1 cellular context compared by ENCODE assay signal in the genomic region with DNA sequence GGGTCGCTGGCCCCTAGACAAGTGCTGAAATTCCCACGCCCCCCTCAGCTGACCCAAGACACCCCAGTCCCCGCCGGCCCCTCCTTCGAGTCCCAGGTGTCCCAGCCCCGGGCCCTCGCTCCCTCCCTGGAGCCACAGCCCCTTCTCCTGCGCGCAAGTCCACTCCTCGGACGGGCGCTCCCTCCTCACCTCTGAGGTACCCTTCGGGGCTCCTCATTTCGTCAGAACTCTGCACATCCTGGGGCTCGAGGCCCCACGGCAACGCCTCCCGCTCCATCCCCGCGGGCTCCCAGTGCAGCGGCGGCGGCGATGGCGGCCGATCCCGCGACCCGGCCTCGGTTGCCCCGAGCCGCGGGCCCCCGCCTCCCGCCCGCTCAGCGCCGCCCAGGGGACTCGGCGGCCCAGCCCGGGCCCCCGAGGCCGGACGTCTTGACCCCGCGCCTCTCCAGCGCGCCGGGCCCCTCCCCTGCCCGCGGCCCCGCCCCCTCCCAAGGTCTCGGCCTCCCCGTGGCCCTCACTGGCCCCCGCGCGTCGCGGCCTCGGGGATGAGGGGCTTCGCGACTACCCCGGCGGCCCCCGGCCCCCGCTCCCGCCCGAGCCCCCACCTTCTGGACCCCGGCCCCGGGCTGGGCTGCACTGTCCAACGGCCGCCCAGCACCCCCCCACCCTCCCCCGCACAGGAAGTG.
TF ChIP-seq lines count a peak whose summit lies in the region.

A gene (minus strand): TSS at position 430 of the 686 bp plus-strand sequence. CDS start 153 bp downstream, at position 277.

TF ChIP-seq in K562, 482 proteins besides CTCF, POLR2A, EP300 and RAD21 (continued from another document and continues in another):
- TF ChIP-seq, protein P1, sequence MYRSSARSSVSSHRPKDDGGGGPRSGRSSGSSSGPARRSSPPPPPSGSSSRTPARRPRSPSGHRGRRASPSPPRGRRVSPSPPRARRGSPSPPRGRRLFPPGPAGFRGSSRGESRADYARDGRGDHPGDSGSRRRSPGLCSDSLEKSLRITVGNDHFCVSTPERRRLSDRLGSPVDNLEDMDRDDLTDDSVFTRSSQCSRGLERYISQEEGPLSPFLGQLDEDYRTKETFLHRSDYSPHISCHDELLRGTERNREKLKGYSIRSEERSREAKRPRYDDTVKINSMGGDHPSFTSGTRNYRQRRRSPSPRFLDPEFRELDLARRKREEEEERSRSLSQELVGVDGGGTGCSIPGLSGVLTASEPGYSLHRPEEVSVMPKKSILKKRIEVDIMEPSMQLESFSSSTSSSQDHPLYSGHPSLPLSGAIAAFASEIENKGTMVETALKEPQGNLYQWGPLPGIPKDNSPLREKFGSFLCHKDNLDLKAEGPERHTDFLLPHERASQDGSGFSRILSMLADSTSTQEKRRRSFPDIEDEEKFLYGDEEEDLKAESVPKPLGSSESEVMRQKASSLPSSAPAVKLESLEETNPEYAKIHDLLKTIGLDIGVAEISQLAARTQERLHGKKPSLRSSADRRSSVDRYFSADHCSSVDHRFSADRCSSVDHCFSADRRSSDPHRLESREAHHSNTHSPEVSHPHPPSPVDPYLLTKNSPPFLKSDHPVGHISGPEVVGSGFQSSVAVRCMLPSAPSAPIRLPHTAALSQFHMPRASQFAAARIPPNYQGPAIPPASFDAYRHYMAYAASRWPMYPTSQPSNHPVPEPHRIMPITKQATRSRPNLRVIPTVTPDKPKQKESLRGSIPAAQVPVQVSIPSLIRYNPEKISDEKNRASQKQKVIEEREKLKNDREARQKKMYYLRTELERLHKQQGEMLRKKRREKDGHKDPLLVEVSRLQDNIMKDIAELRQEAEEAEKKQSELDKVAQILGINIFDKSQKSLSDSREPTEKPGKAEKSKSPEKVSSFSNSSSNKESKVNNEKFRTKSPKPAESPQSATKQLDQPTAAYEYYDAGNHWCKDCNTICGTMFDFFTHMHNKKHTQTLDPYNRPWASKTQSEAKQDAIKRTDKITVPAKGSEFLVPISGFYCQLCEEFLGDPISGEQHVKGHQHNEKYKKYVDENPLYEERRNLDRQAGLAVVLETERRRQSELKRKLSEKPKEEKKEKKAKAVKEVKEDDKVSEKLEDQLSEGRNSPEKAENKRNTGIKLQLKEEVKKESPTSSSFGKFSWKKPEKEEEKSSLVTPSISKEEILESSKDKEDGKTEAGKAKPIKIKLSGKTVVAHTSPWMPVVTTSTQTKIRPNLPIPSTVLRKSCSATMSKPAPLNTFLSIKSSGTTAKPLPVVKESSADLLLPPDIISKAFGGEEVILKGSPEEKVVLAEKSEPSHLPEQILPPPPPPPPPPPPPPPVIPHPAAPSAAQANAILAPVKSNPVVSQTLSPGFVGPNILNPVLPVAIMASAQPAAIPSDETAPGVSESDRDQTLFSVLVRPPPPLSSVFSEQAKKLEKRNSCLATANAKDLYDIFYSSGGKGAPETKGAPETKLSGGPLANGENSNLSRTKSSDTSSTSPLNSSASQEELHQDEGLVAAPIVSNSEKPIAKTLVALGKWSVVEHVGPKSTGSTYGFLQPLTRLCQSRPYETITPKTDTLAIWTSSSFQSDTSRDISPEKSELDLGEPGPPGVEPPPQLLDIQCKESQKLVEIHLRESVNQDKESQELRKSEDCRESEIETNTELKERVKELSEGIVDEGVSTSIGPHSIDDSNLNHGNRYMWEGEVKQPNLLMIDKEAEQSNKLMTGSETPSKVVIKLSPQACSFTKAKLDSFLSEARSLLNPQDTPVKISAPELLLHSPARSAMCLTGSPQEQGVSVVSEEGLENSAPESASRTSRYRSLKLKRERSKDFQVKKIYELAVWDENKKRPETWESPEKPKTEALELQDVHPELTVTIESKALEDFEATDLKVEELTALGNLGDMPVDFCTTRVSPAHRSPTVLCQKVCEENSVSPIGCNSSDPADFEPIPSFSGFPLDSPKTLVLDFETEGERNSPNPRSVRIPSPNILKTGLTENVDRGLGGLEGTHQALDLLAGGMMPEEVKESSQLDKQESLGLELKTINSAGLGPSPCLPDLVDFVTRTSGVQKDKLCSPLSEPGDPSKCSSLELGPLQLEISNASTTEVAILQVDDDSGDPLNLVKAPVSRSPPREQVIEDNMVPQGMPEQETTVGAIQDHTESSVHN (IDR thresholded peaks at IDR 0.05; ENCODE audit: borderline replicate concordance in 1 of 2, low read depth in 1 of 2): no peak
- TF ChIP-seq JUN (IDR thresholded peaks at IDR 0.05; ENCODE audit: borderline replicate concordance, low read depth, low read length) (no peak), JUN (CRISPR knock-in tag; IDR thresholded peaks at IDR 0.05; ENCODE audit: borderline replicate concordance) (no peak), NCOR1 (IDR thresholded peaks at IDR 0.05) (no peak), PML (IDR thresholded peaks at IDR 0.05; ENCODE audit: low read length) (no peak), BRF1 (IDR thresholded peaks at IDR 0.05; ENCODE audit: borderline replicate concordance, extremely low read depth, insufficient read length) (no peak), MCM2 (IDR thresholded peaks at IDR 0.05; ENCODE audit: low read depth) (no peak), SRSF9 (IDR thresholded peaks at IDR 0.05; ENCODE audit: borderline replicate concordance, low read depth, low read length) (no peak), SOX6 (IDR thresholded peaks at IDR 0.05) (no peak), WHSC1 (IDR thresholded peaks at IDR 0.05; ENCODE audit: low read length) (no peak), E2F3 (CRISPR knock-in tag; IDR thresholded peaks at IDR 0.05) (no peak), RB1 (IDR thresholded peaks at IDR 0.05; ENCODE audit: low read depth) (peak; percentile 57; the same call in 1 of the 2 replicates), ZNF311 (CRISPR knock-in tag; IDR thresholded peaks at IDR 0.05) (no peak), SETDB1 (IDR thresholded peaks at IDR 0.05; ENCODE audit: low read length) (no peak), CBX2 (IDR thresholded peaks at IDR 0.05; ENCODE audit: insufficient read depth, low read length, poor library complexity, severe bottlenecking) (no peak), NONO (IDR thresholded peaks at IDR 0.05; ENCODE audit: low read depth in 2 of 2, low read length in 1 of 2) (peak in 1 of 2 experiments; percentile 91; a peak in 2 of 4 replicates), TAL1 (IDR thresholded peaks at IDR 0.05) (no peak), ZC3H4 (CRISPR knock-in tag; IDR thresholded peaks at IDR 0.05; ENCODE audit: borderline replicate concordance) (0 out of 2 replicates have a peak, but pooled peaks have one; percentile 42), ATF7 (IDR thresholded peaks at IDR 0.05) (no peak), ZNF79 (CRISPR knock-in tag; IDR thresholded peaks at IDR 0.05; ENCODE audit: low read depth) (no peak), CEBPG (CRISPR knock-in tag; IDR thresholded peaks at IDR 0.05) (no peak; the same call in 1 of the 2 replicates), CEBPG (tag; conservative IDR thresholded peaks at IDR 0.05 in 1 of 2, IDR thresholded peaks at IDR 0.05 in 1 of 2) (no peak), ETV1 (tag; conservative IDR thresholded peaks at IDR 0.05; ENCODE audit: low read depth) (no peak), MTA1 (IDR thresholded peaks at IDR 0.05; ENCODE audit: borderline replicate concordance) (no peak), TBL1XR1 (IDR thresholded peaks at IDR 0.05; ENCODE audit: low read length in 2 of 2) (no peak), CREB1 (IDR thresholded peaks at IDR 0.05) (no peak), CREB1 (CRISPR knock-in tag; IDR thresholded peaks at IDR 0.05) (no peak), BCOR (IDR thresholded peaks at IDR 0.05) (no peak), GABPB1 (CRISPR knock-in tag; IDR thresholded peaks at IDR 0.05) (peak; percentile 27; the same call in 1 of the 2 replicates), HMG20B (CRISPR knock-in tag; IDR thresholded peaks at IDR 0.05) (no peak), CHD1 (IDR thresholded peaks at IDR 0.05; ENCODE audit: low read length) (peak; percentile 45), ZFPM2 (CRISPR knock-in tag; IDR thresholded peaks at IDR 0.05) (no peak), ZZZ3 (IDR thresholded peaks at IDR 0.05) (no peak), EZH2 (IDR thresholded peaks at IDR 0.05; ENCODE audit: borderline replicate concordance, low read depth, low read length) (no peak), STAT5B (CRISPR knock-in tag; IDR thresholded peaks at IDR 0.05) (no peak), ZNF175 (CRISPR knock-in tag; IDR thresholded peaks at IDR 0.05; ENCODE audit: low read depth) (no peak), BHLHE40 (IDR thresholded peaks at IDR 0.05; ENCODE audit: low read length) (no peak), CTBP1 (IDR thresholded peaks at IDR 0.05; ENCODE audit: borderline replicate concordance) (no peak), LARP7 (IDR thresholded peaks at IDR 0.05) (no peak), ELF4 (CRISPR knock-in tag; IDR thresholded peaks at IDR 0.05) (no peak), ZNF41 (CRISPR knock-in tag; conservative IDR thresholded peaks at IDR 0.05) (no peak), SUPT5H (IDR thresholded peaks at IDR 0.05) (0 out of 2 replicates have a peak, but pooled peaks have one; percentile 7), ZNF253 (CRISPR knock-in tag; conservative IDR thresholded peaks at IDR 0.05) (no peak), XRCC3 (IDR thresholded peaks at IDR 0.05) (no peak), ATF1 (CRISPR knock-in tag; IDR thresholded peaks at IDR 0.05) (no peak), ATF1 (tag; IDR thresholded peaks at IDR 0.05) (no peak; the same call in 1 of the 2 replicates), ERF (CRISPR knock-in tag; IDR thresholded peaks at IDR 0.05) (no peak), TAF9B (IDR thresholded peaks at IDR 0.05; ENCODE audit: partially characterized antibody) (no peak), HNRNPK (IDR thresholded peaks at IDR 0.05; ENCODE audit: low read depth, low read length, poor library complexity, severe bottlenecking) (no peak), RBM17 (IDR thresholded peaks at IDR 0.05; ENCODE audit: borderline replicate concordance, low read depth, low read length) (no peak), NR1H2 (CRISPR knock-in tag; IDR thresholded peaks at IDR 0.05) (0 out of 2 replicates have a peak, but pooled peaks have one; percentile 33), ZNF3 (CRISPR knock-in tag; IDR thresholded peaks at IDR 0.05) (no peak)
- TF ChIP-seq, protein P2, sequence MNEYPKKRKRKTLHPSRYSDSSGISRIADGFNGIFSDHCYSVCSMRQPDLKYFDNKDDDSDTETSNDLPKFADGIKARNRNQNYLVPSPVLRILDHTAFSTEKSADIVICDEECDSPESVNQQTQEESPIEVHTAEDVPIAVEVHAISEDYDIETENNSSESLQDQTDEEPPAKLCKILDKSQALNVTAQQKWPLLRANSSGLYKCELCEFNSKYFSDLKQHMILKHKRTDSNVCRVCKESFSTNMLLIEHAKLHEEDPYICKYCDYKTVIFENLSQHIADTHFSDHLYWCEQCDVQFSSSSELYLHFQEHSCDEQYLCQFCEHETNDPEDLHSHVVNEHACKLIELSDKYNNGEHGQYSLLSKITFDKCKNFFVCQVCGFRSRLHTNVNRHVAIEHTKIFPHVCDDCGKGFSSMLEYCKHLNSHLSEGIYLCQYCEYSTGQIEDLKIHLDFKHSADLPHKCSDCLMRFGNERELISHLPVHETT (CRISPR knock-in tag; conservative IDR thresholded peaks at IDR 0.05 in 1 of 2, IDR thresholded peaks at IDR 0.05 in 1 of 2): no peak
- TF ChIP-seq, protein P3, sequence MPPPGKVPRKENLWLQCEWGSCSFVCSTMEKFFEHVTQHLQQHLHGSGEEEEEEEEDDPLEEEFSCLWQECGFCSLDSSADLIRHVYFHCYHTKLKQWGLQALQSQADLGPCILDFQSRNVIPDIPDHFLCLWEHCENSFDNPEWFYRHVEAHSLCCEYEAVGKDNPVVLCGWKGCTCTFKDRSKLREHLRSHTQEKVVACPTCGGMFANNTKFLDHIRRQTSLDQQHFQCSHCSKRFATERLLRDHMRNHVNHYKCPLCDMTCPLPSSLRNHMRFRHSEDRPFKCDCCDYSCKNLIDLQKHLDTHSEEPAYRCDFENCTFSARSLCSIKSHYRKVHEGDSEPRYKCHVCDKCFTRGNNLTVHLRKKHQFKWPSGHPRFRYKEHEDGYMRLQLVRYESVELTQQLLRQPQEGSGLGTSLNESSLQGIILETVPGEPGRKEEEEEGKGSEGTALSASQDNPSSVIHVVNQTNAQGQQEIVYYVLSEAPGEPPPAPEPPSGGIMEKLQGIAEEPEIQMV (tag; conservative IDR thresholded peaks at IDR 0.05; ENCODE audit: low read depth): no peak
- TF ChIP-seq, protein P4, sequence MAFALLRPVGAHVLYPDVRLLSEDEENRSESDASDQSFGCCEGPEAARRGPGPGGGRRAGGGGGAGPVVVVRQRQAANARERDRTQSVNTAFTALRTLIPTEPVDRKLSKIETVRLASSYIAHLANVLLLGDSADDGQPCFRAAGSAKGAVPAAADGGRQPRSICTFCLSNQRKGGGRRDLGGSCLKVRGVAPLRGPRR (CRISPR knock-in tag; IDR thresholded peaks at IDR 0.05): no peak
- TF ChIP-seq, protein P5, sequence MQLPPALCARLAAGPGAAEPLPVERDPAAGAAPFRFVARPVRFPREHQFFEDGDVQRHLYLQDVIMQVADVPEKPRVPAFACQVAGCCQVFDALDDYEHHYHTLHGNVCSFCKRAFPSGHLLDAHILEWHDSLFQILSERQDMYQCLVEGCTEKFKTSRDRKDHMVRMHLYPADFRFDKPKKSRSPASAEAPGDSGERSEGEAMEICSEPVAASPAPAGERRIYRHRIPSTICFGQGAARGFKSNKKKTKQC (CRISPR knock-in tag; IDR thresholded peaks at IDR 0.05): 0 out of 2 replicates have a peak, but pooled peaks have one; percentile 68
- TF ChIP-seq, protein P6, sequence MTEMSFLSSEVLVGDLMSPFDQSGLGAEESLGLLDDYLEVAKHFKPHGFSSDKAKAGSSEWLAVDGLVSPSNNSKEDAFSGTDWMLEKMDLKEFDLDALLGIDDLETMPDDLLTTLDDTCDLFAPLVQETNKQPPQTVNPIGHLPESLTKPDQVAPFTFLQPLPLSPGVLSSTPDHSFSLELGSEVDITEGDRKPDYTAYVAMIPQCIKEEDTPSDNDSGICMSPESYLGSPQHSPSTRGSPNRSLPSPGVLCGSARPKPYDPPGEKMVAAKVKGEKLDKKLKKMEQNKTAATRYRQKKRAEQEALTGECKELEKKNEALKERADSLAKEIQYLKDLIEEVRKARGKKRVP (CRISPR knock-in tag; IDR thresholded peaks at IDR 0.05): no peak
- TF ChIP-seq, protein P7, sequence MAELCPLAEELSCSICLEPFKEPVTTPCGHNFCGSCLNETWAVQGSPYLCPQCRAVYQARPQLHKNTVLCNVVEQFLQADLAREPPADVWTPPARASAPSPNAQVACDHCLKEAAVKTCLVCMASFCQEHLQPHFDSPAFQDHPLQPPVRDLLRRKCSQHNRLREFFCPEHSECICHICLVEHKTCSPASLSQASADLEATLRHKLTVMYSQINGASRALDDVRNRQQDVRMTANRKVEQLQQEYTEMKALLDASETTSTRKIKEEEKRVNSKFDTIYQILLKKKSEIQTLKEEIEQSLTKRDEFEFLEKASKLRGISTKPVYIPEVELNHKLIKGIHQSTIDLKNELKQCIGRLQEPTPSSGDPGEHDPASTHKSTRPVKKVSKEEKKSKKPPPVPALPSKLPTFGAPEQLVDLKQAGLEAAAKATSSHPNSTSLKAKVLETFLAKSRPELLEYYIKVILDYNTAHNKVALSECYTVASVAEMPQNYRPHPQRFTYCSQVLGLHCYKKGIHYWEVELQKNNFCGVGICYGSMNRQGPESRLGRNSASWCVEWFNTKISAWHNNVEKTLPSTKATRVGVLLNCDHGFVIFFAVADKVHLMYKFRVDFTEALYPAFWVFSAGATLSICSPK (IDR thresholded peaks at IDR 0.05; ENCODE audit: borderline replicate concordance): no peak
- TF ChIP-seq, protein P8, sequence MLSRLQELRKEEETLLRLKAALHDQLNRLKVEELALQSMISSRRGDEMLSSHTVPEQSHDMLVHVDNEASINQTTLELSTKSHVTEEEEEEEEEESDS (CRISPR knock-in tag; IDR thresholded peaks at IDR 0.05): no peak
